In genomic region chr7:116675812-116676355, GRCh38 we compare ENCODE assay signal across 23 cellular contexts. TPM values are rescaled to one million over a fixed set of nuclear protein-coding genes. Genes with fewer than 3 reads are reported as not detected.
"Had no signal": no experiment of that assay in that cellular context is flagged by ENCODE, and none has a peak within 500 bp of the region (broad histone marks: within the 10 kb centered on the region; RNA-seq: fewer than 3 reads in every experiment).

No MANE protein-coding gene starts in this region.

- H3K4me3 ChIP-seq: adrenal gland had no signal

- H3K9me3 ChIP-seq: adrenal gland had no signal

- H3K4me3 Mint-ChIP-seq: activated B cell treated with CpG ODN at 0.5 μM for 24 hours; activated CD4-positive, alpha-beta memory T cell treated with anti-CD3 and anti-CD28 coated beads, Interleukin-2, amount 10 ng/mL, durations not matched to agents 7 days and 5 days; activated CD4-positive, alpha-beta T cell treated with anti-CD3 and anti-CD28 coated beads, Interleukin-2, amount 10 ng/mL, durations not matched to agents 7 days and 5 days; activated naive CD4-positive, alpha-beta T cell treated with anti-CD3 and anti-CD28 coated beads, Interleukin-2, amount 10 ng/mL, durations not matched to agents 7 days and 5 days; activated naive CD8-positive, alpha-beta T cell treated with anti-CD3 and anti-CD28 coated beads, Interleukin-2, amount 10 ng/mL, durations not matched to agents 7 days and 5 days; activated T-cell treated with anti-CD3 and anti-CD28 coated beads, Interleukin-2, amount 50 U/mL, for 72 hours had no signal

- DNase-seq: activated B cell treated with CpG ODN at 0.5 μM for 24 hours; activated CD4-positive, alpha-beta memory T cell treated with anti-CD3 and anti-CD28 coated beads, Interleukin-2, amount 10 ng/mL, durations not matched to agents 7 days and 5 days; activated CD4-positive, alpha-beta T cell treated with anti-CD3 and anti-CD28 coated beads for 1 hour; activated CD4-positive, alpha-beta T cell treated with anti-CD3 and anti-CD28 coated beads, Interleukin-2, amount 10 ng/mL, durations not matched to agents 7 days and 5 days; activated CD8-positive, alpha-beta memory T cell treated with anti-CD3 and anti-CD28 coated beads, Interleukin-2, amount 50 U/mL, for 4 hours; activated gamma-delta T cell treated with Interleukin-2 at 50 U/mL for 16 hours; activated naive CD4-positive, alpha-beta T cell treated with anti-CD3 and anti-CD28 coated beads, Interleukin-2, amount 10 ng/mL, durations not matched to agents 7 days and 5 days; activated naive CD8-positive, alpha-beta T cell treated with anti-CD3 and anti-CD28 coated beads, Interleukin-2, amount 10 ng/mL, durations not matched to agents 7 days and 5 days; activated T-cell treated with anti-CD3 and anti-CD28 coated beads, Interleukin-2, amount 50 U/mL, for 72 hours; adrenal gland; anterior cingulate cortex; caudate nucleus; KBM-7; NCI-H1092; NCI-H1417; NCI-H2029; NCI-H510A treated with DMSO at 0.1 percent for 48 hours; NK-92 treated with Interleukin-12 subunit alpha and Interleukin-12 subunit beta, amount 100 ng/mL, for 24 hours; OCI-M1; SIG-M5; T-helper 2 cell; T1000 had no signal

- H3K36me3 Mint-ChIP-seq: activated naive CD4-positive, alpha-beta T cell treated with anti-CD3 and anti-CD28 coated beads, Interleukin-2, amount 10 ng/mL, durations not matched to agents 7 days and 5 days; activated naive CD8-positive, alpha-beta T cell treated with anti-CD3 and anti-CD28 coated beads, Interleukin-2, amount 10 ng/mL, durations not matched to agents 7 days and 5 days had no signal

- H3K27ac Mint-ChIP-seq: activated B cell treated with CpG ODN at 0.5 μM for 24 hours; activated CD4-positive, alpha-beta memory T cell treated with anti-CD3 and anti-CD28 coated beads, Interleukin-2, amount 10 ng/mL, durations not matched to agents 7 days and 5 days; activated CD4-positive, alpha-beta T cell treated with anti-CD3 and anti-CD28 coated beads, Interleukin-2, amount 10 ng/mL, durations not matched to agents 7 days and 5 days; activated naive CD4-positive, alpha-beta T cell treated with anti-CD3 and anti-CD28 coated beads, Interleukin-2, amount 10 ng/mL, durations not matched to agents 7 days and 5 days; activated naive CD8-positive, alpha-beta T cell treated with anti-CD3 and anti-CD28 coated beads, Interleukin-2, amount 10 ng/mL, durations not matched to agents 7 days and 5 days; activated T-cell treated with anti-CD3 and anti-CD28 coated beads, Interleukin-2, amount 50 U/mL, for 72 hours; activated T-helper 2 cell treated with anti-CD3 and anti-CD28 coated beads, Interferon-gamma antibody, Interleukin-2, Interleukin-4, amounts not matched to agents 10 μg/mL and 5 μg/mL and 100 μg/mL, durations not matched to agents 14 hours and 24 hours and 36 hours had no signal

- H3K9me3 Mint-ChIP-seq: activated B cell treated with CpG ODN at 0.5 μM for 24 hours; activated CD4-positive, alpha-beta memory T cell treated with anti-CD3 and anti-CD28 coated beads, Interleukin-2, amount 10 ng/mL, durations not matched to agents 7 days and 5 days; activated CD4-positive, alpha-beta T cell treated with anti-CD3 and anti-CD28 coated beads, Interleukin-2, amount 10 ng/mL, durations not matched to agents 7 days and 5 days; activated naive CD4-positive, alpha-beta T cell treated with anti-CD3 and anti-CD28 coated beads, Interleukin-2, amount 10 ng/mL, durations not matched to agents 7 days and 5 days; activated naive CD8-positive, alpha-beta T cell treated with anti-CD3 and anti-CD28 coated beads, Interleukin-2, amount 10 ng/mL, durations not matched to agents 7 days and 5 days; activated T-cell treated with anti-CD3 and anti-CD28 coated beads, Interleukin-2, amount 50 U/mL, for 72 hours; activated T-helper 2 cell treated with anti-CD3 and anti-CD28 coated beads, Interferon-gamma antibody, Interleukin-2, Interleukin-4, amounts not matched to agents 10 μg/mL and 5 μg/mL and 100 μg/mL, durations not matched to agents 14 hours and 24 hours and 36 hours had no signal

- H3K27ac ChIP-seq: adrenal gland had no signal

- H3K36me3 ChIP-seq: adrenal gland had no signal

RNA-seq across cellular contexts. Expression of gene MET, which starts 3.9 kb away (rescaled TPM):
- total RNA-seq: activated naive CD8-positive, alpha-beta T cell treated with anti-CD3 and anti-CD28 coated beads, Interleukin-2, amount 10 ng/mL, durations not matched to agents 7 days and 5 days had no signal
